8 cellular contexts compared by ENCODE assay signal in the genomic region with DNA sequence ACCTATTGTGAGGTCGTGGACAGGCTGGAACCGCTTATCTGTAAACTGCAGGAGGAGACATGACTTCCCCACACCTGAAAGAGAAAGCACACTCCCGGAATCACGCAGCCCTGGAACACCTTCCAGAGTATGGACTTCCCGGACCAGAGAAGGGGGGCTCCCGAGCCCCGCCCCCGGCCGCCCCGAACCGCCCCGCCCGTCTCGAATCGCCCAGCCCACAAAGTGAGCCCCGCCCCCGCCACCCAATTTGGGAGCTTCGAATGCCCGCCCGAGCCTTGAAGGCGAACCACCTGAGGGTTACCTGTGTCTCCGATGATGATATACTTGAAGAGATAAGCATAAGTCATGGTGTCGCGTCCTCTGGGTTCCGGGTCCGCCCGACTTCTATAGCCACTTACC. TPM values are rescaled to one million over a fixed set of nuclear protein-coding genes. Genes with fewer than 3 reads are reported as not detected.
A peak's percentile ranks its signal among the peaks of the same experiment; 100 is the strongest.
DNase-seq lines count a peak whose midpoint lies in the region; ATAC-seq and TF ChIP-seq lines count a peak whose summit lies in the region.

No MANE protein-coding gene starts in this region.

- H3K27me3 ChIP-seq in CD4-positive, alpha-beta T cell (ENCODE audit: control insufficient read depth, insufficient read depth, low read length) = no peaks in the 10 kb centered on the region
- H3K27me3 ChIP-seq in MM.1S (replicated peaks; ENCODE audit: insufficient read depth, low read length) (no peaks in the 10 kb centered on the region), neural progenitor cell (no peaks in the 10 kb centered on the region), thyroid gland (no peaks in the 10 kb centered on the region)

- peak; percentile 52 for ATAC-seq in CD4-positive, alpha-beta T cell (ENCODE audit: poor library complexity)
- peak; percentile 25 for ATAC-seq in GM19463 (IDR thresholded peaks at IDR 0.05; ENCODE audit: unreplicated experiment)

- peak overlapping the region; percentile 51 for H3K9ac ChIP-seq in MM.1S (ENCODE audit: low read length)
- H3K9ac ChIP-seq in neural progenitor cell = peak overlapping the region; percentile 74

- H3K9me2 ChIP-seq in MM.1S (replicated peaks; ENCODE audit: insufficient read depth, low read length) = no peaks in the 10 kb centered on the region

- H3K36me3 ChIP-seq in MM.1S (replicated peaks; ENCODE audit: insufficient read depth, low read length) (no peaks in the 10 kb centered on the region), neural progenitor cell (peaks cover 6% of the 10 kb centered on the region), thyroid gland (peaks cover 0 to 5% of the 10 kb centered on the region in 2 donors)

- H3K36me3 Mint-ChIP-seq in CD4-positive, alpha-beta T cell (ENCODE audit: low read depth) = peaks cover 53% of the 10 kb centered on the region
- H3K36me3 Mint-ChIP-seq in neural progenitor cell = peaks cover 12% of the 10 kb centered on the region

- CTCF ChIA-PET in CD4-positive, alpha-beta T cell (lab: Charles Lee) = interaction anchor here (0.7 to 3.1 kb wide), 10 partner anchors 15 to 94 kb away, joined by 3 to 45 read pairs (median 5); a partner anchor contains a TSS

- H4K20me1 ChIP-seq in MM.1S (ENCODE audit: insufficient read depth, low read length) (no peaks in the 10 kb centered on the region), neural progenitor cell (ENCODE audit: low read depth) (no peaks in the 10 kb centered on the region)

- H3K4me1 Mint-ChIP-seq in CD4-positive, alpha-beta T cell (ENCODE audit: low read depth) = peaks cover 48% of the 10 kb centered on the region
- H3K4me1 Mint-ChIP-seq in neural progenitor cell = peaks cover 22% of the 10 kb centered on the region

- TF ChIP-seq CTCF in CD4-positive, alpha-beta T cell (IDR thresholded peaks at IDR 0.05) = no peak
- no peak for TF ChIP-seq CTCF in MM.1S (IDR thresholded peaks at IDR 0.05; ENCODE audit: low read length)
- no peak for TF ChIP-seq CTCF in fibroblast of mammary gland (conservative IDR thresholded peaks at IDR 0.05; ENCODE audit: control insufficient read depth, insufficient read depth, low read depth, low read length)
- TF ChIP-seq CTCF in neural progenitor cell (IDR thresholded peaks at IDR 0.05) = no peak
- no peak for TF ChIP-seq CTCF in thyroid gland (IDR thresholded peaks at IDR 0.05)

- H3K79me2 ChIP-seq in MM.1S (ENCODE audit: low read length) (peaks cover 22% of the 10 kb centered on the region), neural progenitor cell (ENCODE audit: low read depth) (peaks cover 66% of the 10 kb centered on the region)

- no peaks in the 10 kb centered on the region for H3K27me3 Mint-ChIP-seq in CD4-positive, alpha-beta T cell
- no peaks in the 10 kb centered on the region for H3K27me3 Mint-ChIP-seq in neural progenitor cell (ENCODE audit: insufficient read depth, low read depth)

- no peaks in the 10 kb centered on the region for H3K9me3 ChIP-seq in CD4-positive, alpha-beta T cell (ENCODE audit: control insufficient read depth, low read length)
- H3K9me3 ChIP-seq in MM.1S (replicated peaks; ENCODE audit: insufficient read depth, low read length) (no peaks in the 10 kb centered on the region), neural progenitor cell (ENCODE audit: low read depth) (no peaks in the 10 kb centered on the region), thyroid gland (no peaks in the 10 kb centered on the region)

- H3K4me2 ChIP-seq in MM.1S (ENCODE audit: low read depth, low read length) (peak overlapping the region; percentile 59), neural progenitor cell (peak overlapping the region; percentile 82)

- peak overlapping the region; percentile 77 for H3K4me3 ChIP-seq in MM.1S (ENCODE audit: low read length)
- H3K4me3 ChIP-seq in fibroblast of mammary gland (ENCODE audit: control insufficient read depth, low read depth, low read length) = peak overlapping the region; percentile 98
- peak overlapping the region; percentile 93 for H3K4me3 ChIP-seq in neural progenitor cell
- H3K4me3 ChIP-seq in thyroid gland (replicated peaks in 1 of 3) = peak overlapping the region; percentile 47 to 83 (median 79)

- 0 to 1% methylated on average over 9 to 16 of the region's 27 CpGs for WGBS in thyroid gland, 2 donors

- DNase-seq in CD4-positive, alpha-beta T cell = peak in 4 of 10 experiments; percentile 74 to 83 (median 80)
- DNase-seq in MM.1S = no peak
- DNase-seq in activated T-cell treated with anti-CD3 and anti-CD28 coated beads for 1 hour (ENCODE audit: low read depth) = peak; percentile 82
- no peak for DNase-seq in fibroblast of mammary gland (ENCODE audit: low read depth)
- DNase-seq in neural progenitor cell (ENCODE audit: low spot score) = peak; percentile 85
- DNase-seq in thyroid gland = peak; percentile 90 to 91
- no peak for DNase-seq in SK-N-DZ (ENCODE audit: low spot score)

- H3F3A ChIP-seq in MM.1S (ENCODE audit: insufficient read depth, low read length) = no peaks in the 10 kb centered on the region
- peaks cover 15% of the 10 kb centered on the region for H3F3A ChIP-seq in neural progenitor cell (ENCODE audit: low read depth)

- peak in 1 of 2 donors; percentile 38 for TF ChIP-seq POLR2A in thyroid gland (IDR thresholded peaks at IDR 0.05)

- H3K4me3 Mint-ChIP-seq in CD4-positive, alpha-beta T cell = peak overlapping the region; percentile 99
- peak overlapping the region; percentile 99 for H3K4me3 Mint-ChIP-seq in neural progenitor cell

- H3K4me1 ChIP-seq in MM.1S (ENCODE audit: low read length) = no peaks in the 10 kb centered on the region
- H3K4me1 ChIP-seq in neural progenitor cell = peaks cover 4% of the 10 kb centered on the region
- peaks cover 17% of the 10 kb centered on the region in 2 donors for H3K4me1 ChIP-seq in thyroid gland

- H2AFZ ChIP-seq in MM.1S (ENCODE audit: low read length) = peak overlapping the region; percentile 81
- peak overlapping the region; percentile 85 for H2AFZ ChIP-seq in neural progenitor cell (replicated peaks)

- no peaks in the 10 kb centered on the region for H3K9me3 Mint-ChIP-seq in CD4-positive, alpha-beta T cell
- no peaks in the 10 kb centered on the region for H3K9me3 Mint-ChIP-seq in neural progenitor cell

- H3K27ac Mint-ChIP-seq in CD4-positive, alpha-beta T cell = peak overlapping the region; percentile 94
- H3K27ac Mint-ChIP-seq in neural progenitor cell = peak overlapping the region; percentile 95

- intact Hi-C loops in CD4-positive, alpha-beta T cell (cut with DNase I, micrococcal nuclease) = loop anchor here (1.0 to 2.0 kb wide), 3 partner anchors 20 to 40 kb away; a partner anchor contains a TSS
- intact Hi-C loops in thyroid gland (cut with DNase I) = loop anchor here (5.0 kb wide), 1 partner anchor 209 kb away; a partner anchor contains a TSS

- POLR2A ChIA-PET in CD4-positive, alpha-beta T cell (lab: Charles Lee) = interaction anchor here (0.6 to 4.0 kb wide), 12 partner anchors 12 to 1619 kb away, joined by 3 to 44 read pairs (median 6); a partner anchor contains a TSS

- H3K27ac ChIP-seq in CD4-positive, alpha-beta T cell (ENCODE audit: low read depth, low read length) = peak overlapping the region; percentile 73
- peak overlapping the region; percentile 41; the same call in 1 of the 2 replicates for H3K27ac ChIP-seq in MM.1S (ENCODE audit: low read length)
- no peak overlapping the region for H3K27ac ChIP-seq in neural progenitor cell
- peak overlapping the region; percentile 80 to 88 (median 84) for H3K27ac ChIP-seq in thyroid gland

RNA-seq across cellular contexts. Expression of a gene that starts 0.2 kb away (rescaled TPM):
- 10 to 100 TPM; 21.1 to 23.9 TPM for total RNA-seq in CD4-positive, alpha-beta T cell
- total RNA-seq in neural progenitor cell (ENCODE audit: low replicate concordance) (38.5 and 54.2 TPM in 2 replicates), thyroid gland (10 to 100 TPM; 26.8 to 66.8 (median 38.9) TPM)
- 31.9 and 42.7 TPM in 2 replicates for polyA plus RNA-seq in SK-N-DZ (2014; cell fraction: cytosol; rRNA removed)
- 26.5 and 31.2 TPM in 2 replicates for polyA plus RNA-seq in SK-N-DZ (2014; cell fraction: nucleus; rRNA removed)

RNA-seq across cellular contexts. Expression of a gene that starts 0.5 kb away (rescaled TPM):
- total RNA-seq in CD4-positive, alpha-beta T cell = 10 to 100 TPM; 70.9 to 77.4 TPM
- total RNA-seq in neural progenitor cell (ENCODE audit: low replicate concordance) (34.2 and 35.7 TPM in 2 replicates), thyroid gland (10 to 100 TPM; 41.5 to 68.2 (median 52.7) TPM)
- polyA plus RNA-seq in SK-N-DZ (2014; cell fraction: cytosol; rRNA removed) = 22.9 and 31.1 TPM in 2 replicates
- polyA plus RNA-seq in SK-N-DZ (2014; cell fraction: nucleus; rRNA removed) = 9.5 and 27.8 TPM in 2 replicates

RNA-seq across cellular contexts. Expression of a gene that starts 20.6 kb away (rescaled TPM):
- total RNA-seq in CD4-positive, alpha-beta T cell = 100 to 1,000 TPM; 119 to 128 TPM
- total RNA-seq in neural progenitor cell (ENCODE audit: low replicate concordance) (72.5 and 81.1 TPM in 2 replicates), thyroid gland (100 to 1,000 TPM in 1 of 4 donors, 10 to 100 TPM in 3; 64.1 to 102 (median 76.8) TPM)
- polyA plus RNA-seq in SK-N-DZ (2014; cell fraction: cytosol; rRNA removed) = 30.9 and 31.2 TPM in 2 replicates
- polyA plus RNA-seq in SK-N-DZ (2014; cell fraction: nucleus; rRNA removed) = 45.7 and 70.5 TPM in 2 replicates

RNA-seq across cellular contexts. Expression of a gene that starts 34.6 kb away (rescaled TPM):
- 10 to 100 TPM; 31.9 to 34.5 TPM for total RNA-seq in CD4-positive, alpha-beta T cell
- total RNA-seq in neural progenitor cell (ENCODE audit: low replicate concordance) = 99.5 and 108 TPM in 2 replicates
- total RNA-seq in thyroid gland = 10 to 100 TPM; 70.7 to 83.1 (median 75.4) TPM
- 118 and 119 TPM in 2 replicates for polyA plus RNA-seq in SK-N-DZ (2014; cell fraction: cytosol; rRNA removed)
- polyA plus RNA-seq in SK-N-DZ (2014; cell fraction: nucleus; rRNA removed) = 493 and 536 TPM in 2 replicates

RNA-seq across cellular contexts. Expression of a gene that starts 49.6 kb away (rescaled TPM):
- 1 to 10 TPM; 2.8 to 2.9 TPM for total RNA-seq in CD4-positive, alpha-beta T cell
- total RNA-seq in neural progenitor cell (ENCODE audit: low replicate concordance) (263 and 394 TPM in 2 replicates), thyroid gland (10 to 100 TPM; 21.9 to 24.6 (median 22.5) TPM)
- polyA plus RNA-seq in SK-N-DZ (2014; cell fraction: cytosol; rRNA removed) = 27.4 and 27.5 TPM in 2 replicates
- 6.1 and 11.7 TPM in 2 replicates for polyA plus RNA-seq in SK-N-DZ (2014; cell fraction: nucleus; rRNA removed)

Comparison
In these comparisons a context has a peak if more than half of its experiments do, and no peak if none do; other contexts are left out.
1. DNase-seq: peak in activated T-cell treated with anti-CD3 and anti-CD28 coated beads for 1 hour (single experiment), neural progenitor cell (single experiment) and thyroid gland (2 of 2); none in MM.1S (single experiment), fibroblast of mammary gland (single experiment) and SK-N-DZ (single experiment).
2. Peak in every context shown above with its lines, with median percentiles within 50 percentile points of each other: H3K4me3 ChIP-seq.